26 cellular contexts compared by ENCODE assay signal in the genomic region with DNA sequence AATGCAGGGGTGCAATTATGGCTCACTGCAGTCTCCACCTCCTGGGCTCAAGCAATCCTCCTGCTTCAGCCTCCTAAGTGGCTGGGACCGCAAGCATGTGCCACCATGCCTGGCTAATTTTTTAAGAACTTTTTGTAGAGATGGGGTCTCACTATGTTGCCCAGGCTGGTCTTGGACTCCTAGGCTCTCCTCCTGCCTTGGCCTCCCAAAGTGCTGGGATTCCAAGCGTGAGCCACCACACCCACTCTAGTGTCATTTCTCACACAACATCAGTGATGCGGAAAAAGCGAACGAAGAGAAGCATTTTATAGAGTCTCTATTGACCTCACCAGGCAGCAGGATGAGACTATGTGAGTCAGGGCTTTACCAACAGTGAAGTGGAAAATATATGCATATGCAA.
"Had no signal": no experiment of that assay in that cellular context is flagged by ENCODE, and none has a peak within 500 bp of the region (broad histone marks: within the 10 kb centered on the region; RNA-seq: fewer than 3 reads in every experiment).

No MANE protein-coding gene starts in this region.

- H3K4me3 Mint-ChIP-seq: immature natural killer cell, mesothelial cell of epicardium, naive B cell had no signal

- ATAC-seq: foreskin keratinocyte, gastroesophageal sphincter, left cardiac atrium, left lung, left ventricle myocardium superior, lower lobe of right lung, mucosa of descending colon had no signal

- H3K27me3 Mint-ChIP-seq: naive B cell had no signal

- H3K36me3 Mint-ChIP-seq: naive B cell had no signal

- H3K9me3 Mint-ChIP-seq: immature natural killer cell, mesothelial cell of epicardium, naive B cell had no signal

- DNase-seq: dermis blood vessel endothelial cell; dorsolateral prefrontal cortex; effector CD4-positive, alpha-beta T cell; effector memory CD4-positive, alpha-beta T cell; foreskin keratinocyte; heart left ventricle; hypothalamus; immature natural killer cell; islet precursor cell; kidney; kidney glomerular epithelial cell; left cardiac atrium; left lung; left ventricle myocardium superior; lower lobe of right lung; mesenchymal stem cell; mucosa of descending colon; naive B cell had no signal

- H3K4me3 ChIP-seq: coronary artery, dorsolateral prefrontal cortex, esophagus muscularis mucosa, gastroesophageal sphincter, heart left ventricle, hepatocyte, left lung, lower lobe of right lung, mucosa of descending colon had no signal

- H3K4me2 ChIP-seq: hepatocyte had no signal

- H3K36me3 ChIP-seq: lower lobe of right lung had no signal

- H3K27me3 ChIP-seq: dorsolateral prefrontal cortex, esophagus muscularis mucosa, foreskin keratinocyte, gastroesophageal sphincter, heart left ventricle, hepatocyte, left lung had no signal

- H3K9me3 ChIP-seq: esophagus muscularis mucosa, gastroesophageal sphincter, heart left ventricle, left lung, lower lobe of right lung, mucosa of descending colon had no signal

- H3K4me1 ChIP-seq: foreskin keratinocyte, gastroesophageal sphincter, left lung, lower lobe of right lung had no signal

- H3K4me1 Mint-ChIP-seq: immature natural killer cell, mesothelial cell of epicardium, naive B cell had no signal

- FAIRE-seq: colon, endothelial cell of umbilical vein, frontal cortex, kidney had no signal

- H3K79me2 ChIP-seq: hepatocyte had no signal

- H2AFZ ChIP-seq: hepatocyte had no signal

- H3K27ac Mint-ChIP-seq: immature natural killer cell, mesothelial cell of epicardium, naive B cell had no signal

- H3K27ac ChIP-seq: coronary artery, dorsolateral prefrontal cortex, esophagus muscularis mucosa, foreskin keratinocyte, gastroesophageal sphincter, hepatocyte, left lung, lower lobe of right lung had no signal
